8 cellular contexts compared by ENCODE assay signal in the genomic region with DNA sequence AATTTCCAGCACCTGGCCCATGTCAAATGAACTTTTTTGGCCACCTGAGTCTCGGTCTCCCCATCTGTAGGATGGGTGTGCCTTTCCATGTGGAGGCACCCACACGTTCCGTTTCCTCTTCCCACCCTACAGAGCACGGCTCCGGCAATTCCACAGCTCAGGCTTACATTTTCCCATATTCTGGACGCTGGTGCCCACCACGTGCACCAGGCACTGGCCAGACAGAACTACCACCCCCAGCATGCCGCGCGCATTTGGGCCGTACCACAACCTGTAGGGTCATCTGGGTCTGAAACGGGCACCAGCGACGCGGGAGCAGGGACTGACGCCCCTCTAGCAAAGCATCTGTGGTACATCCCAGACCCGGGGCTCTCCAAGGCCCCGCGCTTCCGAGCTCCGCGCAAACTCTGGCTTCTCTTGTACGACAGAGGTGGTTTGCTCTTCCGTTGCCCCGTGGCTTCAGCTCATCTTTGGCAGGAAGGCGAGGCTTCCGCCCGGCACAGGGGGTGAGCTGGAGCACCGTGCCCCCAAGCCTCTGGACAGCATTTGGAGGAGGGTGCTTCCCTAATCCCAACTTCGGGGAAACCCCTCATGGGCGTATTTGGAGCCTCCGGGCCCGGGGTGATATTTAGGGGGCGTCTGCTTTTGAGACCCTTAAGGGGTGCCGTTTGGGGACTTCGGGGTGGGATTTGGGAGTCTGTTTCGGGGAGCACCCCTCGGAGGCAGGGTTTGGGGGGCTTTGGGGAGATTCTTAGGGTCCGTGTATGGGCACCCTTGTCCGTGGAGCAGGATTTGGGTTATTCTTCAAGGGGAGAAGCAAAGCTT. TPM values are rescaled to one million over a fixed set of nuclear protein-coding genes. Genes with fewer than 3 reads are reported as not detected.
DNase-seq lines count a peak whose midpoint lies in the region; ATAC-seq and TF ChIP-seq lines count a peak whose summit lies in the region.

No MANE protein-coding gene starts in this region.

- TF ChIP-seq CTCF in AG10803 (conservative IDR thresholded peaks at IDR 0.05; ENCODE audit: low read length) = no peak

- H3K4me3 ChIP-seq in AG10803 (ENCODE audit: low read length) = peak overlapping the region; percentile 69

- ATAC-seq in GM19035 (IDR thresholded peaks at IDR 0.05; ENCODE audit: unreplicated experiment) (peak; percentile 49), HG03342 (IDR thresholded peaks at IDR 0.05; ENCODE audit: unreplicated experiment) (peak; percentile 45)

- DNase-seq in AG10803 (ENCODE audit: low read depth) (peak; percentile 94), NCI-H460 (ENCODE audit: extremely low read depth, low read depth) (peak; percentile 92), cerebellum (ENCODE audit: low spot score) (peak; percentile 91), kidney glomerular epithelial cell (lab: John Stamatoyannopoulos, UW) (peak; percentile 56)
- peak; percentile 77 for DNase-seq in activated CD4-positive, CD25-positive, alpha-beta regulatory T cell treated with anti-CD3 and anti-CD28 coated beads, Interleukin-2, amount 50 U/mL, for 72 hours
- peak; percentile 45 to 54 for DNase-seq in stimulated activated CD4-positive, alpha-beta T cell treated with anti-CD3 and anti-CD28 coated beads, Interleukin-1b, Interleukin-23, amount 100 ng/mL, for 1 hour (ENCODE audit: low read depth in 2 of 2)

RNA-seq across cellular contexts. Expression of a gene that starts 3.0 kb away (rescaled TPM):
- total RNA-seq in NCI-H460 (2014; rRNA removed; shearing (Covaris generic)) = 138 and 158 TPM in 2 replicates
- 190 and 216 TPM in 2 replicates for polyA plus RNA-seq in NCI-H460 (2014; cell fraction: nucleus; rRNA removed)
- total RNA-seq in cerebellum = 112 TPM

RNA-seq across cellular contexts. Expression of a gene that starts 27.8 kb away (rescaled TPM):
- 141 and 164 TPM in 2 replicates for total RNA-seq in NCI-H460 (2014; rRNA removed; shearing (Covaris generic))
- polyA plus RNA-seq in NCI-H460 (2014; cell fraction: nucleus; rRNA removed) = 219 and 283 TPM in 2 replicates
- 57.0 TPM for total RNA-seq in cerebellum

RNA-seq across cellular contexts. Expression of a gene that starts 42.2 kb away (rescaled TPM):
- 17.0 and 17.3 TPM in 2 replicates for total RNA-seq in NCI-H460 (2014; rRNA removed; shearing (Covaris generic))
- polyA plus RNA-seq in NCI-H460 (2014; cell fraction: nucleus; rRNA removed) = 15.9 and 20.6 TPM in 2 replicates
- 81.1 TPM for total RNA-seq in cerebellum

RNA-seq across cellular contexts. Expression of a gene that starts 45.6 kb away (rescaled TPM):
- 28.1 and 30.3 TPM in 2 replicates for total RNA-seq in NCI-H460 (2014; rRNA removed; shearing (Covaris generic))
- 45.1 and 58.9 TPM in 2 replicates for polyA plus RNA-seq in NCI-H460 (2014; cell fraction: nucleus; rRNA removed)
- 31.8 TPM for total RNA-seq in cerebellum

RNA-seq across cellular contexts. Expression of a gene that starts 46.2 kb away (rescaled TPM):
- 154 and 182 TPM in 2 replicates for total RNA-seq in NCI-H460 (2014; rRNA removed; shearing (Covaris generic))
- polyA plus RNA-seq in NCI-H460 (2014; cell fraction: nucleus; rRNA removed) = 73.8 and 118 TPM in 2 replicates
- total RNA-seq in cerebellum = 37.2 TPM

Comparison
In these comparisons a context has a peak if more than half of its experiments do, and no peak if none do; other contexts are left out.
1. Peak in every context shown above with its lines: DNase-seq, ATAC-seq and H3K4me3 ChIP-seq.